Comparison of ENCODE assay signal across 19 cellular contexts in genomic region chr9:126981218-126981617, GRCh38.
DNase-seq lines count a peak whose midpoint lies in the region; ATAC-seq lines count a peak whose summit lies in the region.
"Had no signal": no experiment of that assay in that cellular context is flagged by ENCODE, and none has a peak within 500 bp of the region (broad histone marks: within the 10 kb centered on the region; RNA-seq: fewer than 3 reads in every experiment).

No MANE protein-coding gene starts in this region.

- no peaks in the 10 kb centered on the region for H3K36me3 ChIP-seq in CD4-positive, alpha-beta memory T cell (ENCODE audit: insufficient read depth, low read length)

- no peak overlapping the region for H3K4me3 ChIP-seq in CD4-positive, alpha-beta memory T cell (ENCODE audit: low read length in 2 of 2)
- H3K4me3 ChIP-seq: A549 had no signal

- H3K4me1 Mint-ChIP-seq in activated CD4-positive, alpha-beta T cell treated with anti-CD3 and anti-CD28 coated beads, Interleukin-2, amount 10 ng/mL, durations not matched to agents 24 days and 14 days = peaks cover 21% of the 10 kb centered on the region
- peaks cover 35 to 57% (median 45%) of the 10 kb centered on the region in 4 donors for H3K4me1 Mint-ChIP-seq in CD4-positive, alpha-beta memory T cell
- peaks cover 40 to 48% of the 10 kb centered on the region in 2 donors for H3K4me1 Mint-ChIP-seq in effector memory CD8-positive, alpha-beta T cell (ENCODE audit: low read depth in 2 of 2)
- peaks cover 48 to 54% of the 10 kb centered on the region in 2 donors for H3K4me1 Mint-ChIP-seq in natural killer cell treated with Interleukin-12 subunit alpha and Interleukin-12 subunit beta and Interleukin-15 and Interleukin-18, amount 100 ng/mL, for 72 hours (ENCODE audit: low read depth in 2 of 2)

- H3K27me3 Mint-ChIP-seq in activated CD4-positive, alpha-beta T cell treated with anti-CD3 and anti-CD28 coated beads, Interleukin-2, amount 10 ng/mL, durations not matched to agents 24 days and 14 days = peaks cover 45% of the 10 kb centered on the region
- peaks cover 0 to 5% of the 10 kb centered on the region in 2 donors for H3K27me3 Mint-ChIP-seq in CD4-positive, alpha-beta memory T cell
- H3K27me3 Mint-ChIP-seq in effector memory CD8-positive, alpha-beta T cell = no peaks in the 10 kb centered on the region
- peaks cover 0 to 13% of the 10 kb centered on the region in 2 donors for H3K27me3 Mint-ChIP-seq in natural killer cell treated with Interleukin-12 subunit alpha and Interleukin-12 subunit beta and Interleukin-15 and Interleukin-18, amount 100 ng/mL, for 72 hours

- no peaks in the 10 kb centered on the region for H3K27me3 ChIP-seq in CD4-positive, alpha-beta memory T cell (ENCODE audit: insufficient read depth, low read length)

- H3K36me3 Mint-ChIP-seq in activated CD4-positive, alpha-beta T cell treated with anti-CD3 and anti-CD28 coated beads, Interleukin-2, amount 10 ng/mL, durations not matched to agents 24 days and 14 days (ENCODE audit: low read depth) = peaks cover 5% of the 10 kb centered on the region
- peaks cover 4 to 5% of the 10 kb centered on the region in 2 donors for H3K36me3 Mint-ChIP-seq in CD4-positive, alpha-beta memory T cell
- H3K36me3 Mint-ChIP-seq in effector memory CD8-positive, alpha-beta T cell (ENCODE audit: insufficient read depth) = peaks cover 11% of the 10 kb centered on the region
- no peaks in the 10 kb centered on the region for H3K36me3 Mint-ChIP-seq in natural killer cell treated with Interleukin-12 subunit alpha and Interleukin-12 subunit beta and Interleukin-15 and Interleukin-18, amount 100 ng/mL, for 72 hours

- no peak overlapping the region for H3K27ac ChIP-seq in CD4-positive, alpha-beta memory T cell (ENCODE audit: low read depth, low read length)
- H3K27ac ChIP-seq: 22Rv1, A549, C4-2B had no signal

- DNase-seq in activated CD4-positive, alpha-beta T cell treated with anti-CD3 and anti-CD28 coated beads, Interleukin-2, amount 10 ng/mL, durations not matched to agents 24 days and 14 days = peak; percentile 47
- DNase-seq in activated CD4-positive, alpha-beta T cell treated with anti-CD3 and anti-CD28 coated beads, Interleukin-2, amount 50 U/mL, for 1 hour = no peak
- no peak for DNase-seq in CD4-positive, alpha-beta memory T cell
- DNase-seq in effector memory CD8-positive, alpha-beta T cell = no peak
- DNase-seq in natural killer cell treated with Interleukin-12 subunit alpha and Interleukin-12 subunit beta and Interleukin-15 and Interleukin-18, amount 100 ng/mL, for 72 hours (ENCODE audit: low spot score) = no peak
- no peak for DNase-seq in pons (ENCODE audit: low spot score)
- DNase-seq: AML-193; CD4-positive, alpha-beta T cell; DMS153; DMS79; GDM1; GOT3; H7; HFFc6 had no signal

- no peaks in the 10 kb centered on the region for H3K9me3 ChIP-seq in CD4-positive, alpha-beta memory T cell (ENCODE audit: control insufficient read depth in 1 of 2, low read length in 2 of 2)
- H3K9me3 ChIP-seq: A549 had no signal

- intact Hi-C loops in activated CD4-positive, alpha-beta T cell treated with anti-CD3 and anti-CD28 coated beads, Interleukin-2, amount 10 ng/mL, durations not matched to agents 24 days and 14 days (cut with micrococcal nuclease) = no loop called here
- intact Hi-C loops in CD4-positive, alpha-beta memory T cell (cut with micrococcal nuclease) = loop anchor here (10.0 kb wide), 1 partner anchor 64 kb away; no protein-coding TSS in a partner anchor

- peaks cover 37% of the 10 kb centered on the region for H3K4me1 ChIP-seq in CD4-positive, alpha-beta memory T cell (ENCODE audit: insufficient read depth, low read length)

- H3K9me3 Mint-ChIP-seq in activated CD4-positive, alpha-beta T cell treated with anti-CD3 and anti-CD28 coated beads, Interleukin-2, amount 10 ng/mL, durations not matched to agents 24 days and 14 days = peaks cover 8% of the 10 kb centered on the region
- H3K9me3 Mint-ChIP-seq in CD4-positive, alpha-beta memory T cell = peaks cover 0 to 7% (median 3%) of the 10 kb centered on the region in 8 donors
- peaks cover 0 to 2% of the 10 kb centered on the region in 2 donors for H3K9me3 Mint-ChIP-seq in effector memory CD8-positive, alpha-beta T cell
- H3K9me3 Mint-ChIP-seq in natural killer cell treated with Interleukin-12 subunit alpha and Interleukin-12 subunit beta and Interleukin-15 and Interleukin-18, amount 100 ng/mL, for 72 hours = no peaks in the 10 kb centered on the region
- H3K9me3 Mint-ChIP-seq: HFFc6 had no signal

- H3K27ac Mint-ChIP-seq in activated CD4-positive, alpha-beta T cell treated with anti-CD3 and anti-CD28 coated beads, Interleukin-2, amount 10 ng/mL, durations not matched to agents 24 days and 14 days = no peak overlapping the region
- peak overlapping the region in 4 of 7 donors; percentile 3 to 82 (median 38) for H3K27ac Mint-ChIP-seq in CD4-positive, alpha-beta memory T cell
- H3K27ac Mint-ChIP-seq in effector memory CD8-positive, alpha-beta T cell = peak overlapping the region; percentile 39 to 87
- peak overlapping the region; percentile 50 to 53 for H3K27ac Mint-ChIP-seq in natural killer cell treated with Interleukin-12 subunit alpha and Interleukin-12 subunit beta and Interleukin-15 and Interleukin-18, amount 100 ng/mL, for 72 hours
- H3K27ac Mint-ChIP-seq: CD4-positive, alpha-beta T cell; HFFc6 had no signal

- H3K4me3 Mint-ChIP-seq in activated CD4-positive, alpha-beta T cell treated with anti-CD3 and anti-CD28 coated beads, Interleukin-2, amount 10 ng/mL, durations not matched to agents 24 days and 14 days = no peak overlapping the region
- no peak overlapping the region for H3K4me3 Mint-ChIP-seq in CD4-positive, alpha-beta memory T cell
- no peak overlapping the region for H3K4me3 Mint-ChIP-seq in effector memory CD8-positive, alpha-beta T cell
- H3K4me3 Mint-ChIP-seq in natural killer cell treated with Interleukin-12 subunit alpha and Interleukin-12 subunit beta and Interleukin-15 and Interleukin-18, amount 100 ng/mL, for 72 hours = no peak overlapping the region
- H3K4me3 Mint-ChIP-seq: CD4-positive, alpha-beta T cell; HFFc6 had no signal

- ATAC-seq in effector memory CD8-positive, alpha-beta T cell (replicated peaks) = no peak
- ATAC-seq in natural killer cell treated with Interleukin-12 subunit alpha and Interleukin-12 subunit beta and Interleukin-15 and Interleukin-18, amount 100 ng/mL, for 72 hours = no peak
- ATAC-seq in HG02763 (IDR thresholded peaks at IDR 0.05; ENCODE audit: unreplicated experiment) = no peak
- ATAC-seq: A549, HCT116 had no signal

- POLR2A ChIA-PET in CD4-positive, alpha-beta memory T cell (lab: Charles Lee; ENCODE audit: partially characterized antibody) = no interaction called here

- CTCF ChIA-PET in CD4-positive, alpha-beta memory T cell (lab: Charles Lee; ENCODE audit: partially characterized antibody) = interaction anchor here (1.2 to 1.4 kb wide), 2 partner anchors 16 to 40 kb away, joined by 3 to 6 read pairs; no protein-coding TSS in a partner anchor
